8 cellular contexts compared by ENCODE assay signal in the genomic region with DNA sequence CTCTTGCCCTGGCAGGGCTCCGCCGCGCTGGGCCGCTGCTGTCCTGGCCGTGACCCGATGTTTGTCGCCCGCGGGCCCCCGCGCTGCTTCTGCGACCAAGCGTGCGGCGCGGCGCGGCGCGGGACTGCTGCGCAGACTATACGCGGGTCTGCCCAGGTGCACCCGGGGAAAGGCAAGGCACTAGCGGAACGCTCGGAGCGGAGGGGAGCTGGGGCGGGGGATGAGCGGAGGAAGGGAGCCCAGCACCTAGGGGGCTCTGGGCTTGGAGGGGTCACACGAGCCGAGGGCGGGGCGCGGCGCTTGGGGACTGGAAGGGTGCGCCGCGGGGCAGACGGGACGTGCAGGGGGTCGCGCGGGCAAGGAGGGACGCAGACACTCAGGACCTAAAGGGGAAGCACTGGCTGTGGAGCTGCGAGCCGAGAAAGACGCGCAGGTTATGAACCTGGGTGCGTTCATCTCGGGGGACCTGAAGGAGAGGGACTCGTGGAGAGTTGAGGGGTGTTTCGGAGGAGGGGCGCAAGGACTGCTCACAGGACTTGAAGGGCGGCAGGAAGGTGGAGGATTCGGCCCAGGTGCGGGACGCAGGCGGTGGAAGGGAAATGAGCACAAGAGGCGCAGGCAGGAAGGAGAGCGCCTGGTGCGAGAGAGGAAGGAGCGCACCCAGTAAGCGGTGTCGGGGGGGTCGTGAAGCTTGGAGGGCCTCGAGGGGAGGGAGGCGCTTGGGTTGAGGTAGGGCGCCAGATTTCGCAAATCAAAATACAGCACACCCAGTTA. TPM values are rescaled to one million over a fixed set of nuclear protein-coding genes. Genes with fewer than 3 reads are reported as not detected.
DNase-seq lines count a peak whose midpoint lies in the region; ATAC-seq, FAIRE-seq and TF ChIP-seq lines count a peak whose summit lies in the region.

No MANE protein-coding gene starts in this region.

- H3K27me3 Mint-ChIP-seq in activated naive CD8-positive, alpha-beta T cell treated with anti-CD3 and anti-CD28 coated beads, Interleukin-2, amount 50 U/mL, for 24 hours = peaks cover 57% of the 10 kb centered on the region

- H3K27ac Mint-ChIP-seq in activated naive CD8-positive, alpha-beta T cell treated with anti-CD3 and anti-CD28 coated beads, Interleukin-2, amount 50 U/mL, for 24 hours = no peak overlapping the region

- no peaks in the 10 kb centered on the region for H4K20me1 ChIP-seq in keratinocyte (ENCODE audit: control insufficient read depth, extremely low read depth, insufficient read depth, low read length)

- H3K27ac ChIP-seq in keratinocyte (ENCODE audit: control insufficient read depth, insufficient read depth, low read length) = no peak overlapping the region
- H3K27ac ChIP-seq in subcutaneous abdominal adipose tissue (ENCODE audit: low read depth, low read length) = no peak overlapping the region
- H3K27ac ChIP-seq in brain microvascular endothelial cell = no peak overlapping the region
- H3K27ac ChIP-seq in ovary = no peak overlapping the region

- no peak for TF ChIP-seq POLR2A in ovary (IDR thresholded peaks at IDR 0.05)

- H3K4me3 Mint-ChIP-seq in activated naive CD8-positive, alpha-beta T cell treated with anti-CD3 and anti-CD28 coated beads, Interleukin-2, amount 50 U/mL, for 24 hours = peak overlapping the region; percentile 84

- no peak for FAIRE-seq in keratinocyte (lab: Jason Lieb, UNC)

- in situ Hi-C loops in brain microvascular endothelial cell (cut with HindIII; ENCODE audit: low pct_ligation_motif_present, low sequenced_read_pairs) = no loop called here

- H3K4me3 ChIP-seq in keratinocyte (ENCODE audit: control insufficient read depth in 2 of 3, extremely low read depth in 1 of 3, insufficient read depth in 2 of 3, low read depth in 1 of 3, low read length in 3 of 3) (peak overlapping the region in 1 of 3 experiments; percentile 13), subcutaneous abdominal adipose tissue (ENCODE audit: low read depth in 1 of 5, low read length in 5 of 5) (peak overlapping the region; percentile 19 to 53 (median 47)), brain microvascular endothelial cell (ENCODE audit: low read depth, low read length) (no peak overlapping the region), ovary (no peak overlapping the region)

- 1 to 2% (median 1%) methylated on average over 49 to 70 of the region's 70 CpGs for WGBS in ovary, 3 donors

- H3K27me3 ChIP-seq in keratinocyte (ENCODE audit: control insufficient read depth, extremely low read depth, insufficient read depth, low read length) (peaks cover 57% of the 10 kb centered on the region), subcutaneous abdominal adipose tissue (ENCODE audit: control insufficient read depth in 5 of 5, insufficient read depth in 4 of 5, low read length in 5 of 5) (peaks cover 23 to 48% (median 33%) of the 10 kb centered on the region in 5 donors), brain microvascular endothelial cell (replicated peaks) (peaks cover 47% of the 10 kb centered on the region), ovary (no peaks in the 10 kb centered on the region)

- H3K36me3 ChIP-seq in keratinocyte (ENCODE audit: control insufficient read depth in 2 of 2, extremely low read depth in 1 of 2, insufficient read depth in 2 of 2, low read length in 2 of 2) (no peaks in the 10 kb centered on the region), subcutaneous abdominal adipose tissue (ENCODE audit: control insufficient read depth in 5 of 5, insufficient read depth in 5 of 5, low read length in 5 of 5) (no peaks in the 10 kb centered on the region), brain microvascular endothelial cell (replicated peaks) (no peaks in the 10 kb centered on the region), ovary (no peaks in the 10 kb centered on the region)

- no peaks in the 10 kb centered on the region for H3K9me3 ChIP-seq in keratinocyte (ENCODE audit: control insufficient read depth, low read depth, low read length)
- no peaks in the 10 kb centered on the region for H3K9me3 ChIP-seq in subcutaneous abdominal adipose tissue (ENCODE audit: control insufficient read depth in 5 of 5, low read length in 5 of 5)
- H3K9me3 ChIP-seq in ovary = no peaks in the 10 kb centered on the region

- DNase-seq in NCI-H1105 treated with DMSO at 0.1 percent for 48 hours (lab: John Stamatoyannopoulos, UW) = peak; percentile 8
- DNase-seq in NCI-H1105 (lab: John Stamatoyannopoulos, UW) = no peak
- peak; percentile 15 for DNase-seq in activated naive CD8-positive, alpha-beta T cell treated with anti-CD3 and anti-CD28 coated beads, Interleukin-2, amount 50 U/mL, for 24 hours
- DNase-seq in keratinocyte (ENCODE audit: low read depth, low spot score) = no peak
- DNase-seq in brain microvascular endothelial cell = no peak
- DNase-seq in ovary = no peak

- TF ChIP-seq CTCF in keratinocyte (optimal IDR thresholded peaks at IDR 0.05 in 1 of 3, IDR thresholded peaks at IDR 0.05 in 1 of 3, conservative IDR thresholded peaks at IDR 0.05 in 1 of 3; ENCODE audit: extremely low read depth in 1 of 3, insufficient read depth in 2 of 3, low read length in 3 of 3) (no peak), brain microvascular endothelial cell (IDR thresholded peaks at IDR 0.05; ENCODE audit: low read depth, low read length, missing control alignments) (no peak), ovary (IDR thresholded peaks at IDR 0.05) (no peak)

- H3K4me1 ChIP-seq in keratinocyte (ENCODE audit: control insufficient read depth, extremely low read depth, insufficient read depth, low read length) = peaks cover 4% of the 10 kb centered on the region
- peaks cover 0 to 17% (median 15%) of the 10 kb centered on the region in 5 donors for H3K4me1 ChIP-seq in subcutaneous abdominal adipose tissue (ENCODE audit: control insufficient read depth in 5 of 5, insufficient read depth in 5 of 5, low read length in 5 of 5)
- H3K4me1 ChIP-seq in ovary (ENCODE audit: insufficient read depth) = peaks cover 4% of the 10 kb centered on the region

- H3K9me1 ChIP-seq in keratinocyte (ENCODE audit: control insufficient read depth, extremely low read depth, insufficient read depth, low read length) = no peaks in the 10 kb centered on the region

- intact Hi-C loops in ovary (cut with DNase I) = no loop called here

- H3K79me2 ChIP-seq in keratinocyte (ENCODE audit: control insufficient read depth, insufficient read depth, low read length) = no peaks in the 10 kb centered on the region

- H2AFZ ChIP-seq in keratinocyte (ENCODE audit: control insufficient read depth, low read length) = peak overlapping the region; percentile 33

- no peak overlapping the region for H3K9ac ChIP-seq in keratinocyte (ENCODE audit: control insufficient read depth, extremely low read depth, insufficient read depth, low read length)
- H3K9ac ChIP-seq in subcutaneous abdominal adipose tissue (ENCODE audit: low read length in 5 of 5) = no peak overlapping the region

- peak; percentile 28 for ATAC-seq in activated naive CD8-positive, alpha-beta T cell treated with anti-CD3 and anti-CD28 coated beads, Interleukin-2, amount 50 U/mL, for 24 hours
- ATAC-seq in HG02870 (IDR thresholded peaks at IDR 0.05; ENCODE audit: unreplicated experiment) = no peak

- TF ChIP-seq EP300 in ovary (IDR thresholded peaks at IDR 0.05) = no peak

- no peaks in the 10 kb centered on the region for H3K36me3 Mint-ChIP-seq in activated naive CD8-positive, alpha-beta T cell treated with anti-CD3 and anti-CD28 coated beads, Interleukin-2, amount 50 U/mL, for 24 hours (ENCODE audit: low read depth)

- H3K9me3 Mint-ChIP-seq in activated naive CD8-positive, alpha-beta T cell treated with anti-CD3 and anti-CD28 coated beads, Interleukin-2, amount 50 U/mL, for 24 hours = no peaks in the 10 kb centered on the region

- peak overlapping the region; percentile 37 for H3K4me2 ChIP-seq in keratinocyte (ENCODE audit: control insufficient read depth, extremely low read depth, insufficient read depth, low read depth, low read length)

- dilution Hi-C loops in keratinocyte (cut with MboI; ENCODE audit: extremely low pct_ligation_motif_present, low sequenced_read_pairs) = no loop called here

- peaks cover 23% of the 10 kb centered on the region for H3K4me1 Mint-ChIP-seq in activated naive CD8-positive, alpha-beta T cell treated with anti-CD3 and anti-CD28 coated beads, Interleukin-2, amount 50 U/mL, for 24 hours

RNA-seq across cellular contexts. Expression of gene ZNFX1, which starts 40.8 kb away (rescaled TPM):
- polyA plus RNA-seq in keratinocyte (14.2 to 19.6 TPM (median 16.4 TPM) in 3 replicates), ovary (10 to 100 TPM in 1 of 2 donors, 1 to 10 TPM in 1; 9.2 to 38.1 TPM)
- 6.8 TPM for polyA plus RNA-seq in keratinocyte (2011; ENCODE audit: low read depth)
- 17.3 and 19.8 TPM in 2 replicates for polyA plus RNA-seq in keratinocyte (2011; cell fraction: cytosol; rRNA removed)
- polyA plus RNA-seq in keratinocyte (2011; cell fraction: nucleus; rRNA removed) = 45.7 and 49.0 TPM in 2 replicates
- 12.5 and 34.7 TPM in 2 replicates for polyA plus RNA-seq in keratinocyte (2012; ENCODE audit: low replicate concordance)
- 44.9 to 78.9 TPM (median 58.3 TPM) in 3 replicates for polyA minus RNA-seq in keratinocyte
- 27.0 TPM for polyA minus RNA-seq in keratinocyte (2011; cell fraction: cytosol; rRNA and poly(A)+ RNA removed)
- 41.0 and 75.3 TPM in 2 replicates for polyA minus RNA-seq in keratinocyte (2011; cell fraction: nucleus; rRNA and poly(A)+ RNA removed)
- total RNA-seq in ovary = 10 to 100 TPM; 17.6 to 29.7 (median 23.5) TPM

Comparison
In these comparisons a context has a peak if more than half of its experiments do, and no peak if none do; other contexts are left out.
1. DNase-seq: peak in NCI-H1105 treated with DMSO at 0.1 percent for 48 hours (single experiment) and activated naive CD8-positive, alpha-beta T cell treated with anti-CD3 and anti-CD28 coated beads, Interleukin-2, amount 50 U/mL, for 24 hours (single experiment); none in NCI-H1105 (single experiment), keratinocyte (single experiment), brain microvascular endothelial cell (single experiment) and ovary (0 of 5).
2. H3K4me3 ChIP-seq: peak in subcutaneous abdominal adipose tissue (5 of 5); none in brain microvascular endothelial cell (single experiment) and ovary (single experiment).